Comparison of ENCODE assay signal across 1 cellular context in genomic region chr11:57913713-57914704, GRCh38.
TF ChIP-seq lines count a peak whose summit lies in the region.

No MANE protein-coding gene starts in this region.

TF ChIP-seq in K562, 482 proteins besides CTCF, POLR2A, EP300 and RAD21 (continued from another document and continues in another):
- TF ChIP-seq HINFP (tag; conservative IDR thresholded peaks at IDR 0.05; ENCODE audit: low read depth) (no peak), HDAC1 (IDR thresholded peaks at IDR 0.05) (no peak), PRPF4 (IDR thresholded peaks at IDR 0.05; ENCODE audit: insufficient read depth, low read depth, low read length, poor library complexity, severe bottlenecking) (no peak), CXXC5 (CRISPR knock-in tag; IDR thresholded peaks at IDR 0.05) (no peak), SIN3A (IDR thresholded peaks at IDR 0.05; ENCODE audit: borderline replicate concordance in 2 of 2, control insufficient read depth in 1 of 2, low read depth in 2 of 2, low read length in 2 of 2) (no peak), ZNF644 (tag; IDR thresholded peaks at IDR 0.05; ENCODE audit: low read depth) (no peak), FOSL1 (tag; conservative IDR thresholded peaks at IDR 0.05) (peak; percentile 80), ZKSCAN1 (IDR thresholded peaks at IDR 0.05; ENCODE audit: low read depth, low read length) (no peak), CBFA2T2 (conservative IDR thresholded peaks at IDR 0.05) (peak; percentile 30; the same call in 1 of the 2 replicates), EZH2 (IDR thresholded peaks at IDR 0.05; ENCODE audit: borderline replicate concordance, low read depth, low read length) (no peak), HMG20B (CRISPR knock-in tag; IDR thresholded peaks at IDR 0.05) (no peak), NR2C2 (CRISPR knock-in tag; IDR thresholded peaks at IDR 0.05) (no peak), NR2C2 (tag; IDR thresholded peaks at IDR 0.05) (peak; percentile 51), SRSF7 (optimal IDR thresholded peaks at IDR 0.05; ENCODE audit: low read depth, low read length) (no peak), ADNP (tag; IDR thresholded peaks at IDR 0.05) (0 out of 2 replicates have a peak, but pooled peaks have one; percentile 44), ZNF407 (IDR thresholded peaks at IDR 0.05; ENCODE audit: low read depth) (no peak), ZNF696 (CRISPR knock-in tag; conservative IDR thresholded peaks at IDR 0.05) (no peak), ATF6 (CRISPR knock-in tag; IDR thresholded peaks at IDR 0.05) (no peak), PKNOX1 (IDR thresholded peaks at IDR 0.05) (no peak; the same call in 1 of the 2 replicates), L3MBTL2 (IDR thresholded peaks at IDR 0.05) (peak; percentile 72), ZNF146 (CRISPR knock-in tag; IDR thresholded peaks at IDR 0.05; ENCODE audit: unreplicated experiment) (no peak), PTTG1 (tag; IDR thresholded peaks at IDR 0.05; ENCODE audit: low read depth) (peak; percentile 65; the same call in 1 of the 2 replicates), SRF (CRISPR knock-in tag; IDR thresholded peaks at IDR 0.05) (no peak), ZBTB1 (CRISPR knock-in tag; IDR thresholded peaks at IDR 0.05; ENCODE audit: borderline replicate concordance, low read depth) (no peak), TCFL5 (CRISPR knock-in tag; conservative IDR thresholded peaks at IDR 0.05) (no peak), JUND (IDR thresholded peaks at IDR 0.05; ENCODE audit: borderline replicate concordance, low read depth, low read length) (peak; percentile 37; the same call in 1 of the 2 replicates), JUND (tag; IDR thresholded peaks at IDR 0.05; ENCODE audit: borderline replicate concordance, low read depth, low read length) (no peak), GATAD2B (IDR thresholded peaks at IDR 0.05; ENCODE audit: borderline replicate concordance) (no peak), TAL1 (IDR thresholded peaks at IDR 0.05) (peak; percentile 25; the same call in 1 of the 2 replicates), ETV1 (tag; conservative IDR thresholded peaks at IDR 0.05; ENCODE audit: low read depth) (peak; percentile 65), NFE2 (IDR thresholded peaks at IDR 0.05; ENCODE audit: low read depth) (peak; percentile 65), CHD4 (IDR thresholded peaks at IDR 0.05; ENCODE audit: insufficient read depth, insufficient replicate concordance, low read depth, low read length, poor library complexity, severe bottlenecking) (no peak), DDX20 (tag; IDR thresholded peaks at IDR 0.05; ENCODE audit: low read depth) (0 out of 2 replicates have a peak, but pooled peaks have one; percentile 17), ILF3 (IDR thresholded peaks at IDR 0.05; ENCODE audit: borderline replicate concordance) (no peak), ZBTB40 (IDR thresholded peaks at IDR 0.05) (no peak), ZBTB40 (CRISPR knock-in tag; IDR thresholded peaks at IDR 0.05) (no peak)
- TF ChIP-seq, protein P1, sequence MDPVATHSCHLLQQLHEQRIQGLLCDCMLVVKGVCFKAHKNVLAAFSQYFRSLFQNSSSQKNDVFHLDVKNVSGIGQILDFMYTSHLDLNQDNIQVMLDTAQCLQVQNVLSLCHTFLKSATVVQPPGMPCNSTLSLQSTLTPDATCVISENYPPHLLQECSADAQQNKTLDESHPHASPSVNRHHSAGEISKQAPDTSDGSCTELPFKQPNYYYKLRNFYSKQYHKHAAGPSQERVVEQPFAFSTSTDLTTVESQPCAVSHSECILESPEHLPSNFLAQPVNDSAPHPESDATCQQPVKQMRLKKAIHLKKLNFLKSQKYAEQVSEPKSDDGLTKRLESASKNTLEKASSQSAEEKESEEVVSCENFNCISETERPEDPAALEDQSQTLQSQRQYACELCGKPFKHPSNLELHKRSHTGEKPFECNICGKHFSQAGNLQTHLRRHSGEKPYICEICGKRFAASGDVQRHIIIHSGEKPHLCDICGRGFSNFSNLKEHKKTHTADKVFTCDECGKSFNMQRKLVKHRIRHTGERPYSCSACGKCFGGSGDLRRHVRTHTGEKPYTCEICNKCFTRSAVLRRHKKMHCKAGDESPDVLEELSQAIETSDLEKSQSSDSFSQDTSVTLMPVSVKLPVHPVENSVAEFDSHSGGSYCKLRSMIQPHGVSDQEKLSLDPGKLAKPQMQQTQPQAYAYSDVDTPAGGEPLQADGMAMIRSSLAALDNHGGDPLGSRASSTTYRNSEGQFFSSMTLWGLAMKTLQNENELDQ (CRISPR knock-in tag; IDR thresholded peaks at IDR 0.05; ENCODE audit: borderline replicate concordance), result no peak
